1 cellular context compared by ENCODE assay signal in genomic region chr14:32331227-32331597, GRCh38.
TF ChIP-seq lines count a peak whose summit lies in the region.

No MANE protein-coding gene starts in this region.

TF ChIP-seq in SK-N-SH, 30 proteins besides CTCF, POLR2A, EP300 and RAD21 (continued from another document):
- TF ChIP-seq ZBTB33 (IDR thresholded peaks at IDR 0.05; ENCODE audit: borderline replicate concordance, low read depth) (no peak), EZH2phosphoT487 (IDR thresholded peaks at IDR 0.05; ENCODE audit: borderline replicate concordance, low read depth) (no peak), RFX5 (IDR thresholded peaks at IDR 0.05; ENCODE audit: low read length) (no peak), CHD2 (IDR thresholded peaks at IDR 0.05; ENCODE audit: low read length, partially characterized antibody) (no peak), FOSL2 (IDR thresholded peaks at IDR 0.05; ENCODE audit: borderline replicate concordance, low read depth) (no peak)
TF ChIP-seq in SK-N-SH: peak in this region for 0.
